Comparison of ENCODE assay signal across 27 cellular contexts in the genomic region with DNA sequence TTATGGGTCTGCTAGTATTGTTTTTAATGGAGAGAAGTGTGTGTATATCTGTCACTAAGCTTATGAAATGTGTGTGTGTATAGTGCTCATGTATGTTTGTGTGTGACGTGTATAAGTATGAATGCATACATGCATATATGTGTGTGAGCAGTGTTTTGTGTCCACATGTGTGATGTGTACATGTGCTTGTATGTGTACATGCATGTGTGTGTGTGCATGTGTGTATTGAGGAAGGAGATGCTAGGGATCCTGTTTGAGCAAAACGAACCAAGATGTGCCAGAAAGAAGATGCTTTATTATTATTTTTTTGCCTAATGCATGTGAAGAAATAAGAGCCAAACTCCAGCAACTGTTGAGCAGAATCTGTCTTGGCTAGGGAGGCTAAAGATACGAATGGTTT.
"Had no signal": no experiment of that assay in that cellular context is flagged by ENCODE, and none has a peak within 500 bp of the region (broad histone marks: within the 10 kb centered on the region; RNA-seq: fewer than 3 reads in every experiment).

No MANE protein-coding gene starts in this region.

- DNase-seq: stimulated activated CD4-positive, alpha-beta T cell treated with anti-CD3 and anti-CD28 coated beads, Interleukin-2, amount 100 ng/mL, for 48 hours; stimulated activated CD4-positive, alpha-beta T cell treated with anti-CD3 and anti-CD28 coated beads, Interleukin-4, amount 100 ng/mL, for 1 hour; stimulated activated CD4-positive, alpha-beta T cell treated with anti-CD3 and anti-CD28 coated beads, Interleukin-4, amount 100 ng/mL, for 24 hours; stimulated activated CD4-positive, alpha-beta T cell treated with anti-CD3 and anti-CD28 coated beads, Interleukin-4, amount 100 ng/mL, for 4 hours; stimulated activated CD8-positive, alpha-beta memory T cell treated with anti-CD3 and anti-CD28 coated beads, Interleukin-4, amount 100 ng/mL, for 48 hours; stimulated activated naive B cell treated with anti-CD40 and anti-IgM and Interleukin-4, amounts not matched to agents 10 μg/mL and 1 μg/mL and 100 μg/mL, for 72 hours; stimulated activated naive CD4-positive, alpha-beta T cell; stimulated activated naive CD4-positive, alpha-beta T cell treated with Interleukin-2 at 50 U/mL for 16 hours; stimulated activated naive CD8-positive, alpha-beta T cell treated with anti-CD3 and anti-CD28 coated beads, Interleukin-15, amount 100 ng/mL, for 72 hours; stimulated activated naive CD8-positive, alpha-beta T cell treated with anti-CD3 and anti-CD28 coated beads, Interleukin-15, Interleukin-2, amounts not matched to agents 100 U/mL and 50 U/mL, for 24 hours; stomach; substantia nigra; testis; thyroid gland; tibial artery; transverse colon; trophoblast cell; upper lobe of left lung; upper lobe of right lung; uterus had no signal

- H3K36me3 ChIP-seq: stomach, suprapubic skin, thoracic aorta, thyroid gland, tibial artery, tibial nerve, transverse colon, upper lobe of left lung, upper lobe of right lung, uterus, vagina had no signal

- H3K4me1 ChIP-seq: stomach, suprapubic skin, testis, tibial artery, tibial nerve, transverse colon, upper lobe of left lung, upper lobe of right lung, uterus, vagina had no signal

- H3K27ac ChIP-seq: stomach, suprapubic skin, testis, thoracic aorta, thyroid gland, tibial artery, tibial nerve, transverse colon, upper lobe of left lung, upper lobe of right lung, uterus, vagina had no signal

- H3K4me3 ChIP-seq: stomach, suprapubic skin, testis, thoracic aorta, thyroid gland, tibial artery, tibial nerve, transverse colon, upper lobe of left lung, upper lobe of right lung, uterus, vagina had no signal

- H3K27me3 ChIP-seq: stomach, suprapubic skin, testis, thyroid gland, tibial artery, tibial nerve, transverse colon, upper lobe of left lung, upper lobe of right lung, uterus, vagina had no signal

- FAIRE-seq: urothelium cell line had no signal

- H3K9me3 ChIP-seq: stomach, suprapubic skin, testis, thoracic aorta, thyroid gland, tibial artery, tibial nerve, transverse colon, upper lobe of left lung, upper lobe of right lung, uterus, vagina had no signal

- ATAC-seq: stimulated activated effector memory CD8-positive, alpha-beta T cell treated with anti-CD3 and anti-CD28 coated beads, Interleukin-12 subunit alpha, Interleukin-12 subunit beta, amount 100 ng/mL, for 72 hours; stimulated activated memory B cell treated with anti-CD40 and anti-IgM and Interleukin-4, amounts not matched to agents 10 μg/mL and 1 μg/mL and 100 μg/mL, for 72 hours; stimulated activated naive B cell treated with anti-CD40 and anti-IgM and Interleukin-4, amounts not matched to agents 10 μg/mL and 1 μg/mL and 100 μg/mL, for 72 hours; stimulated activated naive CD8-positive, alpha-beta T cell treated with anti-CD3 and anti-CD28 coated beads, Interleukin-15, amount 100 ng/mL, for 72 hours; stimulated activated naive CD8-positive, alpha-beta T cell treated with anti-CD3 and anti-CD28 coated beads, Interleukin-15, Interleukin-2, amounts not matched to agents 100 U/mL and 50 U/mL, for 24 hours; upper lobe of right lung had no signal
